Comparison of ENCODE assay signal across 18 cellular contexts in the genomic region with DNA sequence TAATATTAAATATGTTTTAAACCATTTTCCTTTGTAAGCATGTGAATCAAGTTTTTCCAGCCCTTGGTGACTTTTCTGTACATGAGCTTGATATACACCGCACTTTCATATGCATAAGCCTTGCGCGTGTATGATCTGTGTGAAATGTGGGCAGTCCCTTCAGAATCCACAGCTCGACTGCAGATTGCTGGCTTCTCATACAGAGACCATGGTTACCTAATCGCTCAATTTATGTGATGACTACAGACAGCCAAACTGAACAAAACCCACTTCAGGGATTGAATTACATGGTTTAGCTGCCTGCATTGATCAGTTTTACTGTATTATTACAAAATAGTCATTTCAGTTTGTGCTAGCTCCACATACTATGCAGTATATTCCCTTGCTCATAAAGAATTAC.
DNase-seq lines count a peak whose midpoint lies in the region; ATAC-seq and TF ChIP-seq lines count a peak whose summit lies in the region.
"Had no signal": no experiment of that assay in that cellular context is flagged by ENCODE, and none has a peak within 500 bp of the region (broad histone marks: within the 10 kb centered on the region; RNA-seq: fewer than 3 reads in every experiment).

No MANE protein-coding gene starts in this region.

- H3K9me3 ChIP-seq in PC-3 (ENCODE audit: low read length) (no peaks in the 10 kb centered on the region), mesenchymal stem cell (ENCODE audit: control insufficient read depth, low read length) (no peaks in the 10 kb centered on the region), neural progenitor cell (ENCODE audit: low read depth) (no peaks in the 10 kb centered on the region)
- H3K9me3 ChIP-seq in naive thymus-derived CD4-positive, alpha-beta T cell (ENCODE audit: control insufficient read depth in 2 of 3, low read length in 3 of 3) = no peaks in the 10 kb centered on the region
- H3K9me3 ChIP-seq: BLaER1 treated with 17β-estradiol and CSF1 and Interleukin-3, amounts not matched to agents 10 nM and 100 nM; SJSA1 had no signal

- no peaks in the 10 kb centered on the region for H3K36me3 Mint-ChIP-seq in naive thymus-derived CD4-positive, alpha-beta T cell
- H3K36me3 Mint-ChIP-seq in neural progenitor cell = no peaks in the 10 kb centered on the region

- no peak overlapping the region for H2BK12ac ChIP-seq in mesenchymal stem cell (ENCODE audit: low read length in 2 of 2)

- H3K9me3 Mint-ChIP-seq in naive thymus-derived CD4-positive, alpha-beta T cell = no peaks in the 10 kb centered on the region
- H3K9me3 Mint-ChIP-seq in neural progenitor cell = no peaks in the 10 kb centered on the region

- H3K27ac Mint-ChIP-seq in naive thymus-derived CD4-positive, alpha-beta T cell = no peak overlapping the region
- no peak overlapping the region for H3K27ac Mint-ChIP-seq in neural progenitor cell

- BruUV-seq in PC-3 (replicated peaks; lab: Mats Ljungman, UMichigan) = no TSS peak

- H3K4me3 ChIP-seq in PC-3 (ENCODE audit: low read length) (no peak overlapping the region), mesenchymal stem cell (ENCODE audit: insufficient read depth in 1 of 2, low read depth in 1 of 2, low read length in 2 of 2) (no peak overlapping the region), neural progenitor cell (no peak overlapping the region)
- H3K4me3 ChIP-seq in naive thymus-derived CD4-positive, alpha-beta T cell (ENCODE audit: low read length) = no peak overlapping the region
- H3K4me3 ChIP-seq: BLaER1 treated with 17β-estradiol and CSF1 and Interleukin-3, amounts not matched to agents 10 nM and 100 nM; GM12878; K562; PC-9; SJSA1 had no signal

- H3K4ac ChIP-seq in mesenchymal stem cell (ENCODE audit: low read depth in 1 of 2, low read length in 2 of 2) = no peak overlapping the region

- no peaks in the 10 kb centered on the region for H3F3A ChIP-seq in PC-3 (ENCODE audit: low read length, unreplicated experiment)
- H3F3A ChIP-seq in neural progenitor cell (ENCODE audit: low read depth) = no peaks in the 10 kb centered on the region

- no peak overlapping the region for H3K14ac ChIP-seq in mesenchymal stem cell (ENCODE audit: low read length in 2 of 2)

- H2AK5ac ChIP-seq in mesenchymal stem cell (ENCODE audit: low read length, severe bottlenecking) = no peak overlapping the region

- H2BK15ac ChIP-seq in mesenchymal stem cell (ENCODE audit: low read depth, poor library complexity, severe bottlenecking) = no peak overlapping the region

- H4K91ac ChIP-seq in mesenchymal stem cell (ENCODE audit: low read length) = no peak overlapping the region

- H4K20me1 ChIP-seq in PC-3 (ENCODE audit: low read length) (no peaks in the 10 kb centered on the region), neural progenitor cell (ENCODE audit: low read depth) (no peaks in the 10 kb centered on the region)
- H4K20me1 ChIP-seq: BLaER1 treated with 17β-estradiol and CSF1 and Interleukin-3, amounts not matched to agents 10 nM and 100 nM had no signal

- intact Hi-C loops in PC-3 (cut with micrococcal nuclease) = no loop called here
- intact Hi-C loops in naive thymus-derived CD4-positive, alpha-beta T cell (cut with micrococcal nuclease) = no loop called here

- H3K27me3 ChIP-seq in PC-3 (ENCODE audit: low read length) = no peaks in the 10 kb centered on the region
- no peaks in the 10 kb centered on the region for H3K27me3 ChIP-seq in mesenchymal stem cell (ENCODE audit: control insufficient read depth in 1 of 2, insufficient read depth in 1 of 2, low read length in 2 of 2)
- H3K27me3 ChIP-seq in naive thymus-derived CD4-positive, alpha-beta T cell (ENCODE audit: control insufficient read depth in 2 of 2, insufficient read depth in 2 of 2, low read length in 2 of 2) = no peaks in the 10 kb centered on the region
- no peaks in the 10 kb centered on the region for H3K27me3 ChIP-seq in neural progenitor cell
- H3K27me3 ChIP-seq: BLaER1 treated with 17β-estradiol and CSF1 and Interleukin-3, amounts not matched to agents 10 nM and 100 nM; SJSA1 had no signal

- H2AFZ ChIP-seq in PC-3 (ENCODE audit: low read length) (no peak overlapping the region), mesenchymal stem cell (ENCODE audit: low read depth, low read length) (no peak overlapping the region), neural progenitor cell (replicated peaks) (no peak overlapping the region)
- H2AFZ ChIP-seq: PC-9 had no signal

- no peak overlapping the region for H3K18ac ChIP-seq in mesenchymal stem cell (ENCODE audit: low read depth in 1 of 2, low read length in 2 of 2)

- peaks cover under 1 to 5% (median under 1%) of the 10 kb centered on the region in 5 donors for H3K27me3 Mint-ChIP-seq in naive thymus-derived CD4-positive, alpha-beta T cell
- H3K27me3 Mint-ChIP-seq in neural progenitor cell (ENCODE audit: insufficient read depth, low read depth) = no peaks in the 10 kb centered on the region

- H3K4me1 ChIP-seq in PC-3 (ENCODE audit: insufficient read depth, low read length) (peaks cover 11% of the 10 kb centered on the region; the same call in 1 of the 2 replicates), mesenchymal stem cell (ENCODE audit: control insufficient read depth, insufficient read depth, low read depth, low read length) (no peaks in the 10 kb centered on the region), neural progenitor cell (no peaks in the 10 kb centered on the region)
- H3K4me1 ChIP-seq in naive thymus-derived CD4-positive, alpha-beta T cell (ENCODE audit: control insufficient read depth in 2 of 2, insufficient read depth in 2 of 2, low read length in 2 of 2) = no peaks in the 10 kb centered on the region
- H3K4me1 ChIP-seq: BLaER1 treated with 17β-estradiol and CSF1 and Interleukin-3, amounts not matched to agents 10 nM and 100 nM; SJSA1 had no signal

- no peak overlapping the region for H3K27ac ChIP-seq in PC-3 (ENCODE audit: low read length)
- no peak overlapping the region for H3K27ac ChIP-seq in mesenchymal stem cell (ENCODE audit: low read length, poor library complexity, severe bottlenecking)
- H3K27ac ChIP-seq in naive thymus-derived CD4-positive, alpha-beta T cell (ENCODE audit: low read depth, low read length) = no peak overlapping the region
- H3K27ac ChIP-seq in neural progenitor cell = no peak overlapping the region
- H3K27ac ChIP-seq: BLaER1 treated with 17β-estradiol and CSF1 and Interleukin-3, amounts not matched to agents 10 nM and 100 nM; PC-9; SJSA1 had no signal

- H3K4me1 Mint-ChIP-seq in naive thymus-derived CD4-positive, alpha-beta T cell = no peaks in the 10 kb centered on the region
- no peaks in the 10 kb centered on the region for H3K4me1 Mint-ChIP-seq in neural progenitor cell

- H3K79me1 ChIP-seq in mesenchymal stem cell (replicated peaks; ENCODE audit: low read length, poor library complexity, severe bottlenecking) = no peaks in the 10 kb centered on the region

- H3K36me3 ChIP-seq in PC-3 (ENCODE audit: low read depth, low read length) = no peaks in the 10 kb centered on the region
- H3K36me3 ChIP-seq in mesenchymal stem cell (ENCODE audit: control insufficient read depth in 1 of 2, insufficient read depth in 2 of 2, low read depth in 1 of 2, low read length in 2 of 2) = no peaks in the 10 kb centered on the region
- H3K36me3 ChIP-seq in naive thymus-derived CD4-positive, alpha-beta T cell (ENCODE audit: control insufficient read depth in 2 of 3, insufficient read depth in 3 of 3, low read length in 3 of 3) = no peaks in the 10 kb centered on the region
- no peaks in the 10 kb centered on the region for H3K36me3 ChIP-seq in neural progenitor cell
- H3K36me3 ChIP-seq: BLaER1 treated with 17β-estradiol and CSF1 and Interleukin-3, amounts not matched to agents 10 nM and 100 nM; SJSA1 had no signal

- H3K79me2 ChIP-seq in PC-3 (ENCODE audit: low read length) (no peaks in the 10 kb centered on the region), neural progenitor cell (ENCODE audit: low read depth) (no peaks in the 10 kb centered on the region)

- peak; percentile 28; the same call in 1 of the 2 replicates for ATAC-seq in PC-3
- no peak for ATAC-seq in naive thymus-derived CD4-positive, alpha-beta T cell
- ATAC-seq: GM12878, K562 had no signal

- H2BK120ac ChIP-seq in mesenchymal stem cell (ENCODE audit: low read depth, low read length) = no peak overlapping the region

- peak overlapping the region; percentile 33 for H4K8ac ChIP-seq in mesenchymal stem cell (ENCODE audit: low read length)

- CTCF ChIA-PET in PC-3 (lab: Charles Lee) = no interaction called here
- CTCF ChIA-PET in naive thymus-derived CD4-positive, alpha-beta T cell (lab: Charles Lee) = no interaction called here

- 99% methylated on average over 5 of the region's 5 CpGs for WGBS in mesenchymal stem cell

- no peaks in the 10 kb centered on the region for H3K9me2 ChIP-seq in PC-3 (replicated peaks; ENCODE audit: low read length)

- H3K4me2 ChIP-seq in PC-3 (ENCODE audit: low read length) (peak overlapping the region; percentile 10; the same call in 1 of the 2 replicates), mesenchymal stem cell (ENCODE audit: low read length, poor library complexity, severe bottlenecking) (no peak overlapping the region), neural progenitor cell (no peak overlapping the region)
- H3K4me2 ChIP-seq: BLaER1 treated with 17β-estradiol and CSF1 and Interleukin-3, amounts not matched to agents 10 nM and 100 nM; PC-9 had no signal

- H2BK5ac ChIP-seq in mesenchymal stem cell (ENCODE audit: low read depth, low read length, poor library complexity, severe bottlenecking) = no peak overlapping the region

- no peak overlapping the region for H3K23ac ChIP-seq in mesenchymal stem cell (ENCODE audit: low read length in 2 of 2)

- DNase-seq in NCI-H82 (lab: John Stamatoyannopoulos, UW) = peak; percentile 33
- DNase-seq in NCI-H82 treated with DMSO at 0.1 percent for 48 hours (lab: John Stamatoyannopoulos, UW; ENCODE audit: unreplicated experiment) = no peak
- no peak for DNase-seq in PC-3
- DNase-seq in mesenchymal stem cell = no peak
- no peak for DNase-seq in activated naive CD4-positive, alpha-beta T cell (lab: John Stamatoyannopoulos, UW)
- DNase-seq in naive thymus-derived CD4-positive, alpha-beta T cell = no peak
- DNase-seq in neural progenitor cell (ENCODE audit: low spot score) = no peak
- no peak for DNase-seq in SHP77 treated with DMSO at 0.1 percent for 48 hours (lab: John Stamatoyannopoulos, UW)
- DNase-seq: GDM1, NCI-H1417 treated with DMSO at 0.1 percent for 48 hours, NCI-H2081 treated with DMSO at 0.1 percent for 48 hours, NCI-H226, NCI-H524 treated with DMSO at 0.1 percent for 48 hours, PC-9 had no signal

- POLR2A ChIA-PET in PC-3 (lab: Charles Lee; ENCODE audit: unreplicated experiment) = no interaction called here
- POLR2A ChIA-PET in naive thymus-derived CD4-positive, alpha-beta T cell (lab: Charles Lee) = no interaction called here

- TF ChIP-seq CTCF in PC-3 (conservative IDR thresholded peaks at IDR 0.05; ENCODE audit: low read depth, low read length) (no peak), neural progenitor cell (IDR thresholded peaks at IDR 0.05) (no peak)

- H3K9ac ChIP-seq in PC-3 (ENCODE audit: low read length) (no peak overlapping the region), mesenchymal stem cell (ENCODE audit: low read length) (no peak overlapping the region), neural progenitor cell (no peak overlapping the region)
- H3K9ac ChIP-seq: BLaER1 treated with 17β-estradiol and CSF1 and Interleukin-3, amounts not matched to agents 10 nM and 100 nM had no signal

- no peak overlapping the region for H3K4me3 Mint-ChIP-seq in naive thymus-derived CD4-positive, alpha-beta T cell
- no peak overlapping the region for H3K4me3 Mint-ChIP-seq in neural progenitor cell
